In genomic region chr4:64497526-64497925, GRCh38 we compare ENCODE assay signal across 17 cellular contexts.
DNase-seq lines count a peak whose midpoint lies in the region; ATAC-seq and TF ChIP-seq lines count a peak whose summit lies in the region.
"Had no signal": no experiment of that assay in that cellular context is flagged by ENCODE, and none has a peak within 500 bp of the region (broad histone marks: within the 10 kb centered on the region; RNA-seq: fewer than 3 reads in every experiment).

No MANE protein-coding gene starts in this region.

- no peaks in the 10 kb centered on the region for H3K36me3 ChIP-seq in brain microvascular endothelial cell (replicated peaks)

- TF ChIP-seq CTCF in astrocyte of the spinal cord (IDR thresholded peaks at IDR 0.05; ENCODE audit: low read depth, low read length), result no peak
- TF ChIP-seq CTCF in brain microvascular endothelial cell (IDR thresholded peaks at IDR 0.05; ENCODE audit: low read depth, low read length, missing control alignments), result no peak

- no peak for ATAC-seq in HG02884 (IDR thresholded peaks at IDR 0.05; ENCODE audit: unreplicated experiment)
- ATAC-seq: Panc1, Right ventricle myocardium inferior, SK-N-SH treated with all-trans-retinoic acid at 6 μM for 48 hours had no signal

- no peaks in the 10 kb centered on the region for H3K27me3 ChIP-seq in brain microvascular endothelial cell (replicated peaks)

- in situ Hi-C loops in astrocyte of the spinal cord (cut with HindIII; ENCODE audit: low sequenced_read_pairs) (no loop called here), brain microvascular endothelial cell (cut with HindIII; ENCODE audit: low pct_ligation_motif_present, low sequenced_read_pairs) (no loop called here)

- H3K27ac ChIP-seq in brain microvascular endothelial cell, result no peak overlapping the region
- H3K27ac ChIP-seq: KMS-11 had no signal

- DNase-seq in ELR (ENCODE audit: low read depth) (peak; percentile 38), HT1080 (ENCODE audit: low read depth) (peak; percentile 13), astrocyte of the spinal cord (ENCODE audit: low read depth, low spot score) (peak; percentile 36), retina (peak; percentile 30), NK-92 (lab: John Stamatoyannopoulos, UW; ENCODE audit: unreplicated experiment) (no peak), brain microvascular endothelial cell (no peak)
- DNase-seq: DMS79 treated with DMSO at 0.1 percent for 48 hours, HCEC 1CT, NCI-H1048, NCI-H1436 treated with DMSO at 0.1 percent for 48 hours, NCI-H2029 treated with DMSO at 0.1 percent for 48 hours, NCI-H510A treated with DMSO at 0.1 percent for 48 hours had no signal

- H3K4me3 ChIP-seq in astrocyte of the spinal cord (ENCODE audit: low read depth, low read length) (no peak overlapping the region), brain microvascular endothelial cell (ENCODE audit: low read depth, low read length) (no peak overlapping the region)

Comparison
In these comparisons a context has a peak if more than half of its experiments do, and no peak if none do; other contexts are left out.
1. DNase-seq: peak in ELR (single experiment), HT1080 (single experiment), astrocyte of the spinal cord (single experiment) and retina (single experiment); none in NK-92 (single experiment) and brain microvascular endothelial cell (single experiment).